10 cellular contexts compared by ENCODE assay signal in the genomic region with DNA sequence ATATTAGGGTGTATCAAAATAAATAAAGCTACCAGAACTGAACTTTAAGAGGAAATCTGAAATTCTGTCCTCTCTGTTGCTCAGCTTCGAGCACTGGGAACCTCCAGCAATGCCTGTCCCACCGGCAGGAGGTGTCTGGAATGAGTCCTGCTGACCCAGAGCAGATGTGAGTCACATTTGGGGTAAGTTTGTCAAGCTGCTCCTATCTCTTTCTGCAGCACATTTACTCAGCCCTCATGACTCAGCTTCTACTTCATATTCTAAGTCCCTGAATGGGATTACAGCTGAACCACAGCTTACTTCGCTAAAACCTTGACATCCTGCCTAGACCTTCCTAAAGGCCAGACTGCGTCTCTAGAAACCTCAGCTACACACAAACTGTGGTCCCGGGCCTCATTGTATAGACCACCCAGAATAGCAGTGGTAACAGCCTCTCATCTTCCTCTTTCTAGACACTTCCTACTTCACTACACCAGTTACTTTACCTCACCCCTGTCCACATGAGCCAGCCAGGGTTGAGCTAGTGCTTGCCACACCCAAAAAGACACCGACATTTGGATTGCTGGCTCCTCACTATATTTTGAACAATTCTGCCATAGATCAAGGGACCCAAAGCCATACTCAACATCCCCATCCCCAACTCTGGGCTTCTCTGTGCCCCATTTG.
A peak's percentile ranks its signal among the peaks of the same experiment; 100 is the strongest.
DNase-seq lines count a peak whose midpoint lies in the region; ATAC-seq and TF ChIP-seq lines count a peak whose summit lies in the region.
"Had no signal": no experiment of that assay in that cellular context is flagged by ENCODE, and none has a peak within 500 bp of the region (broad histone marks: within the 10 kb centered on the region; RNA-seq: fewer than 3 reads in every experiment).

No MANE protein-coding gene starts in this region.

- H3K36me3 Mint-ChIP-seq in Calu3 (ENCODE audit: insufficient read depth, unreplicated experiment) = no peaks in the 10 kb centered on the region
- no peaks in the 10 kb centered on the region for H3K36me3 Mint-ChIP-seq in natural killer cell
- H3K36me3 Mint-ChIP-seq: memory B cell had no signal

- ATAC-seq in lower lobe of right lung = peak; percentile 28 to 47
- no peak for ATAC-seq in natural killer cell
- no peak for ATAC-seq in GM18520 (IDR thresholded peaks at IDR 0.05; ENCODE audit: unreplicated experiment)

- H3K4me3 Mint-ChIP-seq in Calu3 (ENCODE audit: low read depth, unreplicated experiment) (no peak overlapping the region), natural killer cell (no peak overlapping the region)
- H3K4me3 Mint-ChIP-seq: memory B cell had no signal

- no peaks in the 10 kb centered on the region for H3K27me3 Mint-ChIP-seq in Calu3 (ENCODE audit: unreplicated experiment)
- peaks cover 7% of the 10 kb centered on the region in 2 donors for H3K27me3 Mint-ChIP-seq in natural killer cell (ENCODE audit: low read depth in 2 of 2)

- H3K4me1 Mint-ChIP-seq in Calu3 (ENCODE audit: low read depth, unreplicated experiment) (peaks cover 9% of the 10 kb centered on the region), natural killer cell (no peaks in the 10 kb centered on the region)
- H3K4me1 Mint-ChIP-seq: memory B cell had no signal

- H3K27ac ChIP-seq in lower lobe of right lung = no peak overlapping the region
- H3K27ac ChIP-seq: ascending aorta had no signal

- H3K4me3 ChIP-seq in lower lobe of right lung = no peak overlapping the region
- H3K4me3 ChIP-seq: ascending aorta had no signal

- H3K4me1 ChIP-seq in lower lobe of right lung = no peaks in the 10 kb centered on the region
- H3K4me1 ChIP-seq: ascending aorta had no signal

- no peaks in the 10 kb centered on the region for H3K36me3 ChIP-seq in lower lobe of right lung
- H3K36me3 ChIP-seq: ascending aorta had no signal

- H3K9me3 Mint-ChIP-seq in Calu3 (ENCODE audit: low read depth, unreplicated experiment) = no peaks in the 10 kb centered on the region
- H3K9me3 Mint-ChIP-seq in natural killer cell = peaks cover 0 to 3% of the 10 kb centered on the region in 2 donors
- H3K9me3 Mint-ChIP-seq: memory B cell had no signal

- BruUV-seq in Calu3 (replicated peaks; lab: Mats Ljungman, UMichigan) = no TSS peak

- H3K27ac Mint-ChIP-seq in Calu3 (ENCODE audit: unreplicated experiment) (no peak overlapping the region), natural killer cell (no peak overlapping the region)
- H3K27ac Mint-ChIP-seq: memory B cell had no signal

- CTCF ChIA-PET in Calu3 (lab: Charles Lee) = interaction anchor here (0.7 kb wide), 1 partner anchor 133 kb away, joined by 5 read pairs; no protein-coding TSS in a partner anchor

- intact Hi-C loops in Calu3 (cut with micrococcal nuclease; ENCODE audit: unreplicated experiment) = no loop called here
- intact Hi-C loops in lower lobe of right lung (cut with DNase I) = no loop called here
- intact Hi-C loops in natural killer cell (cut with micrococcal nuclease) = no loop called here

- DNase-seq in Calu3 (peak; percentile 17), Kasumi-1 (lab: John Stamatoyannopoulos, UW) (peak; percentile 8 to 12), amniotic epithelial cell (ENCODE audit: low read depth) (peak; percentile 96), lower lobe of right lung (no peak), natural killer cell (no peak), middle frontal gyrus (ENCODE audit: extremely low spot score, low spot score) (no peak), NCI-H2081 treated with DMSO at 0.1 percent for 48 hours (lab: John Stamatoyannopoulos, UW) (no peak)

- TF ChIP-seq CTCF in Calu3 (IDR thresholded peaks at IDR 0.05; ENCODE audit: unreplicated experiment) = no peak
- no peak for TF ChIP-seq CTCF in lower lobe of right lung (IDR thresholded peaks at IDR 0.05)
- no peak for TF ChIP-seq CTCF in natural killer cell (IDR thresholded peaks at IDR 0.05)

- H3K27me3 ChIP-seq in lower lobe of right lung (ENCODE audit: low read depth) = no peaks in the 10 kb centered on the region
- H3K27me3 ChIP-seq: ascending aorta had no signal

- no peaks in the 10 kb centered on the region for H3K9me3 ChIP-seq in lower lobe of right lung
- H3K9me3 ChIP-seq: ascending aorta had no signal

Comparison
In these comparisons a context has a peak if more than half of its experiments do, and no peak if none do; other contexts are left out.
1. DNase-seq: peak in Calu3 (single experiment), Kasumi-1 (2 of 2) and amniotic epithelial cell (single experiment); none in lower lobe of right lung (single experiment), natural killer cell (single experiment), middle frontal gyrus (single experiment) and NCI-H2081 treated with DMSO at 0.1 percent for 48 hours (single experiment).
2. ATAC-seq: peak in lower lobe of right lung (2 of 2); none in natural killer cell (0 of 3) and GM18520 (single experiment).